ENCODE assay signal across 1 cellular context in the genomic region with DNA sequence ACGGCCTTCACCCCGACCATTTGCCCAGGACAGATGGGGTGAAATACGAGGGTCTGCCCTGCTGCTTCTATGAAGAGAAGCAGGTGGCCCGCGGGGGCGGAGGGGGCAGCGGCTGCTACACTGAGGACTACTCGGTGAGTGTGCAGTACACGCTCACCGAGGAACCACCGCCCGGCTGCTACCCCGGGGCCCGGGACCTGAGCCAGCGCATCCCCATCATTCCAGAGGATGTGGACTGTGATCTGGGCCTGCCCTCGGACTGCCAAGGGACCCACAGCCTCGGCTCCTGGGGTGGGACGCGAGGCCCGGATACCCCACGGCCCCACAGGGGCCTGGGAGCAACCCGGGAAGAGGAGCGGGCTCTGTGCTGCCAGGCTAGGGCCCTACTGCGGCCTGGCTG.
TF ChIP-seq lines count a peak whose summit lies in the region.

No MANE protein-coding gene starts in this region.

TF ChIP-seq in HepG2, 621 proteins besides CTCF, POLR2A, EP300 and RAD21:
- no peak for TF ChIP-seq SMAD1 (CRISPR knock-in tag; IDR thresholded peaks at IDR 0.05; ENCODE audit: borderline replicate concordance, low read depth)
- TF ChIP-seq AGO2 (optimal IDR thresholded peaks at IDR 0.05; ENCODE audit: low read depth, low read length), result peak; percentile 89
- TF ChIP-seq, protein P1, sequence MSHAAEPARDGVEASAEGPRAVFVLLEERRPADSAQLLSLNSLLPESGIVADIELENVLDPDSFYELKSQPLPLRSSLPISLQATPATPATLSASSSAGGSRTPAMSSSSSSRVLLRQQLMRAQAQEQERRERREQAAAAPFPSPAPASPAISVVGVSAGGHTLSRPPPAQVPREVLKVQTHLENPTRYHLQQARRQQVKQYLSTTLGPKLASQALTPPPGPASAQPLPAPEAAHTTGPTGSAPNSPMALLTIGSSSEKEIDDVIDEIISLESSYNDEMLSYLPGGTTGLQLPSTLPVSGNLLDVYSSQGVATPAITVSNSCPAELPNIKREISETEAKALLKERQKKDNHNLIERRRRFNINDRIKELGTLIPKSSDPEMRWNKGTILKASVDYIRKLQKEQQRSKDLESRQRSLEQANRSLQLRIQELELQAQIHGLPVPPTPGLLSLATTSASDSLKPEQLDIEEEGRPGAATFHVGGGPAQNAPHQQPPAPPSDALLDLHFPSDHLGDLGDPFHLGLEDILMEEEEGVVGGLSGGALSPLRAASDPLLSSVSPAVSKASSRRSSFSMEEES (CRISPR knock-in tag; IDR thresholded peaks at IDR 0.05), result no peak
- no peak for TF ChIP-seq TBX3 (IDR thresholded peaks at IDR 0.05; ENCODE audit: borderline replicate concordance)
- 0 out of 2 replicates have a peak, but pooled peaks have one; percentile 52 for TF ChIP-seq ZC3H13 (CRISPR knock-in tag; IDR thresholded peaks at IDR 0.05)
TF ChIP-seq in HepG2: peak in this region for 2.
